25 cellular contexts compared by ENCODE assay signal in the genomic region with DNA sequence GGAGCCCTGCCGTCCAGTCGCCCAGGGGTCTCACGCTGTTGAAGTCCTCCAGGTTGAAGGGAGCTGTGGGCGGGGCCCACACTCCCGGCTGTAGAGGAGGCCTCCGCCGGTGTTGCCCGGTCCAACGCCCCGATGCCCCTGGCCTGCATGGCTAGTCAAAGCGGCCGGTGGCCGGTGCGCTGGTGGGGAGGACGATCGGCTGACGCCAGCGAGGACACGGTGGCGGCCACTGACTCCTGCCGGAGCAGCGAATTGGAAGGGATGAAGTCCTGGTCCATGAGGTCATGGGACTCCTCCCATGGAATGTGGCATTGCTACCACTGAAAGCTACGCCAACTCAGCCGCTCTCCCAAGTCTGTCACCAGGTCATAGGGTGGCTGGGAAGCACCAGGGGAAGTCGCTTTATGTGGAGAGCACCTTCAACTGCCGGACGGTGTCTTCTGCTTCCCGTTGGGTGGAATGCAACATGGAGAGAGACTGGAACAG.
"Had no signal": no experiment of that assay in that cellular context is flagged by ENCODE, and none has a peak within 500 bp of the region (broad histone marks: within the 10 kb centered on the region; RNA-seq: fewer than 3 reads in every experiment).

No MANE protein-coding gene starts in this region.

- ATAC-seq: activated CD4-positive, CD25-positive, alpha-beta regulatory T cell treated with anti-CD3 and anti-CD28 coated beads, Interleukin-2, amount 50 U/mL, for 24 hours; activated CD8-positive, alpha-beta T cell treated with anti-CD3 and anti-CD28 coated beads, Interleukin-2, amount 10 ng/mL, durations not matched to agents 7 days and 5 days; body of pancreas; Panc1 had no signal

- H3K9ac ChIP-seq: SK-N-SH had no signal

- H3K9me3 ChIP-seq: body of pancreas, SJCRH30, SK-N-SH had no signal

- DNase-seq: activated CD4-positive, alpha-beta T cell treated with anti-CD3 and anti-CD28 coated beads for 4 hours; activated CD8-positive, alpha-beta memory T cell treated with anti-CD3 and anti-CD28 coated beads, Interleukin-2, amount 50 U/mL, for 48 hours; activated CD8-positive, alpha-beta T cell treated with anti-CD3 and anti-CD28 coated beads, Interleukin-2, amount 10 ng/mL, durations not matched to agents 7 days and 5 days; activated effector memory CD4-positive, alpha-beta T cell treated with Interleukin-2 at 50 U/mL for 16 hours; activated naive CD4-positive, alpha-beta T cell; activated T-cell treated with anti-CD3 and anti-CD28 coated beads, Interleukin-2, amount 50 U/mL, for 1 hour; body of pancreas; Karpas-422; MM.1S; NCI-H1105; NCI-H1436; NCI-H1694 treated with DMSO at 0.1 percent for 48 hours; NCI-H2029 treated with DMSO at 0.1 percent for 48 hours; NCI-H510A treated with DMSO at 0.1 percent for 48 hours; NCI-H69; NK-92 treated with Interleukin-12 subunit alpha and Interleukin-12 subunit beta, amount 100 ng/mL, for 24 hours; RPMI8226; SJCRH30; SK-N-SH; T-helper 1 cell; WERI-Rb-1 had no signal

- H3K4me1 ChIP-seq: SJCRH30 had no signal

- H3K4me2 ChIP-seq: SK-N-SH had no signal

- H3K4me3 Mint-ChIP-seq: activated CD8-positive, alpha-beta T cell treated with anti-CD3 and anti-CD28 coated beads, Interleukin-2, amount 10 ng/mL, durations not matched to agents 7 days and 5 days; activated naive CD4-positive, alpha-beta T cell treated with anti-CD3 and anti-CD28 coated beads, Interleukin-2, amount 50 U/mL, for 24 hours had no signal

- H3K27ac Mint-ChIP-seq: activated CD8-positive, alpha-beta T cell treated with anti-CD3 and anti-CD28 coated beads, Interleukin-2, amount 10 ng/mL, durations not matched to agents 7 days and 5 days; activated naive CD4-positive, alpha-beta T cell treated with anti-CD3 and anti-CD28 coated beads, Interleukin-2, amount 50 U/mL, for 24 hours had no signal

- H3K36me3 ChIP-seq: ascending aorta, SJCRH30, WERI-Rb-1 had no signal

- H3K27ac ChIP-seq: body of pancreas, SJCRH30, WERI-Rb-1 had no signal

- H3K4me3 ChIP-seq: ascending aorta, body of pancreas, SJCRH30 had no signal

- H3K27me3 ChIP-seq: ascending aorta, body of pancreas, SJCRH30 had no signal
